17 cellular contexts compared by ENCODE assay signal in genomic region chr2:28300489-28300888, GRCh38.
DNase-seq lines count a peak whose midpoint lies in the region; ATAC-seq and TF ChIP-seq lines count a peak whose summit lies in the region.
"Had no signal": no experiment of that assay in that cellular context is flagged by ENCODE, and none has a peak within 500 bp of the region (broad histone marks: within the 10 kb centered on the region; RNA-seq: fewer than 3 reads in every experiment).

No MANE protein-coding gene starts in this region.

- H3K27me3 ChIP-seq in AG04450 (ENCODE audit: control insufficient read depth, insufficient read depth, low read length) (no peaks in the 10 kb centered on the region), SJCRH30 (no peaks in the 10 kb centered on the region), osteoblast (ENCODE audit: insufficient read depth, low read length) (no peaks in the 10 kb centered on the region)

- TF ChIP-seq CTCF in AG04450 (IDR thresholded peaks at IDR 0.05; ENCODE audit: low read depth, low read length) (no peak), osteoblast (IDR thresholded peaks at IDR 0.05; ENCODE audit: extremely low read depth, low read depth, low read length) (no peak)

- H3K4me1 Mint-ChIP-seq in stimulated activated effector memory CD8-positive, alpha-beta T cell treated with anti-CD3 and anti-CD28 coated beads, Interleukin-12 subunit alpha, Interleukin-12 subunit beta, amount 100 ng/mL, for 72 hours, result no peaks in the 10 kb centered on the region

- peaks cover 61% of the 10 kb centered on the region for H3K36me3 Mint-ChIP-seq in stimulated activated effector memory CD8-positive, alpha-beta T cell treated with anti-CD3 and anti-CD28 coated beads, Interleukin-12 subunit alpha, Interleukin-12 subunit beta, amount 100 ng/mL, for 72 hours

- POLR2A ChIA-PET in AG04450 (lab: Yijun Ruan, JAX), result interaction anchor here (0.5 to 2.0 kb wide), 14 partner anchors 13 to 501 kb away, joined by 3 to 20 read pairs (median 5); partner anchors contain the start of gene FOSL2

- H3K36me3 ChIP-seq in SJCRH30 (no peaks in the 10 kb centered on the region), osteoblast (ENCODE audit: insufficient read depth, low read length) (no peaks in the 10 kb centered on the region)

- H3K4me2 ChIP-seq in osteoblast (ENCODE audit: insufficient read depth, low read length), result peak overlapping the region; percentile 42

- peak overlapping the region; percentile 98 for H3K27ac ChIP-seq in AG04450 (ENCODE audit: low read depth, low read length)
- H3K27ac ChIP-seq in SJCRH30, result peak overlapping the region; percentile 52
- H3K27ac ChIP-seq in osteoblast (ENCODE audit: low read depth, low read length), result peak overlapping the region; percentile 26

- H4K20me1 ChIP-seq in osteoblast (ENCODE audit: insufficient read depth, low read length), result no peaks in the 10 kb centered on the region

- peak overlapping the region; percentile 26 for H2AFZ ChIP-seq in osteoblast (ENCODE audit: low read length)

- no peaks in the 10 kb centered on the region for H3K79me2 ChIP-seq in osteoblast (ENCODE audit: insufficient read depth, low read length)

- ATAC-seq in HG02623 (IDR thresholded peaks at IDR 0.05; ENCODE audit: unreplicated experiment) (no peak), GM19351 (IDR thresholded peaks at IDR 0.05; ENCODE audit: unreplicated experiment) (no peak)
- no peak for ATAC-seq in stimulated activated effector memory CD8-positive, alpha-beta T cell treated with anti-CD3 and anti-CD28 coated beads, Interleukin-12 subunit alpha, Interleukin-12 subunit beta, amount 100 ng/mL, for 72 hours
- ATAC-seq: CD8-positive, alpha-beta T cell; SK-N-SH treated with all-trans-retinoic acid at 6 μM for 48 hours had no signal

- no peak overlapping the region for H3K27ac Mint-ChIP-seq in stimulated activated effector memory CD8-positive, alpha-beta T cell treated with anti-CD3 and anti-CD28 coated beads, Interleukin-12 subunit alpha, Interleukin-12 subunit beta, amount 100 ng/mL, for 72 hours
- H3K27ac Mint-ChIP-seq: activated CD4-positive, alpha-beta memory T cell treated with anti-CD3 and anti-CD28 coated beads for 36 hours; CD8-positive, alpha-beta T cell had no signal

- H3K9me3 Mint-ChIP-seq in stimulated activated effector memory CD8-positive, alpha-beta T cell treated with anti-CD3 and anti-CD28 coated beads, Interleukin-12 subunit alpha, Interleukin-12 subunit beta, amount 100 ng/mL, for 72 hours, result no peaks in the 10 kb centered on the region

- H3K4me1 ChIP-seq in SJCRH30 (peaks cover 27% of the 10 kb centered on the region), osteoblast (ENCODE audit: insufficient read depth, low read length) (peaks cover 24% of the 10 kb centered on the region)

- peak; percentile 86 for DNase-seq in AG04450 (ENCODE audit: low read depth, low spot score)
- peak in 1 of 2 experiments; percentile 40 for DNase-seq in SJCRH30
- DNase-seq in fibroblast of gingiva (ENCODE audit: low read depth), result peak; percentile 90
- peak; percentile 31 for DNase-seq in osteoblast (ENCODE audit: insufficient read length, low spot score, missing footprints)
- no peak for DNase-seq in kidney glomerular epithelial cell (lab: John Stamatoyannopoulos, UW)
- no peak for DNase-seq in stimulated activated effector memory CD8-positive, alpha-beta T cell treated with anti-CD3 and anti-CD28 coated beads, Interleukin-12 subunit alpha, Interleukin-12 subunit beta, amount 100 ng/mL, for 72 hours (ENCODE audit: low spot score in 2 of 2)
- DNase-seq: activated CD4-positive, alpha-beta memory T cell treated with anti-CD3 and anti-CD28 coated beads for 36 hours; CD8-positive, alpha-beta T cell; Karpas-422; NCI-H1694 treated with DMSO at 0.1 percent for 48 hours; NCI-H510A treated with DMSO at 0.1 percent for 48 hours; OCI-M1; small intestine; stimulated activated naive CD4-positive, alpha-beta T cell treated with Interleukin-2 at 50 U/mL for 16 hours had no signal

- H3K9me3 ChIP-seq in AG04450 (ENCODE audit: control insufficient read depth, insufficient read depth, low read length), result peaks cover 4% of the 10 kb centered on the region
- H3K9me3 ChIP-seq in SJCRH30 (replicated peaks), result no peaks in the 10 kb centered on the region; the same call in 1 of the 2 replicates
- no peaks in the 10 kb centered on the region for H3K9me3 ChIP-seq in osteoblast (ENCODE audit: low read depth, low read length)

- H3K4me3 ChIP-seq in AG04450 (ENCODE audit: low read depth, low read length) (peak overlapping the region; percentile 37), SJCRH30 (peak overlapping the region; percentile 3; the same call in 1 of the 2 replicates), osteoblast (ENCODE audit: insufficient read depth, low read length) (peak overlapping the region; percentile 29)

- CTCF ChIA-PET in AG04450 (lab: Charles Lee), result interaction anchor here (1.0 kb wide), 1 partner anchor 617 kb away, joined by 3 read pairs; no protein-coding TSS in a partner anchor

- H3K4me3 Mint-ChIP-seq in stimulated activated effector memory CD8-positive, alpha-beta T cell treated with anti-CD3 and anti-CD28 coated beads, Interleukin-12 subunit alpha, Interleukin-12 subunit beta, amount 100 ng/mL, for 72 hours, result no peak overlapping the region
- H3K4me3 Mint-ChIP-seq: activated CD4-positive, alpha-beta memory T cell treated with anti-CD3 and anti-CD28 coated beads for 36 hours; CD8-positive, alpha-beta T cell had no signal

Comparison
In these comparisons a context has a peak if more than half of its experiments do, and no peak if none do; other contexts are left out.
1. DNase-seq: peak in AG04450 (single experiment), fibroblast of gingiva (single experiment) and osteoblast (single experiment); none in kidney glomerular epithelial cell (single experiment) and stimulated activated effector memory CD8-positive, alpha-beta T cell treated with anti-CD3 and anti-CD28 coated beads, Interleukin-12 subunit alpha, Interleukin-12 subunit beta, amount 100 ng/mL, for 72 hours (0 of 2).
2. H3K27ac ChIP-seq: peak in every context shown above with its lines; median percentile 98 in AG04450; 52 in SJCRH30; 26 in osteoblast.
3. Peak in every context shown above with its lines, with median percentiles within 50 percentile points of each other: H3K4me3 ChIP-seq.